ENCODE assay signal across 1 cellular context in the genomic region with DNA sequence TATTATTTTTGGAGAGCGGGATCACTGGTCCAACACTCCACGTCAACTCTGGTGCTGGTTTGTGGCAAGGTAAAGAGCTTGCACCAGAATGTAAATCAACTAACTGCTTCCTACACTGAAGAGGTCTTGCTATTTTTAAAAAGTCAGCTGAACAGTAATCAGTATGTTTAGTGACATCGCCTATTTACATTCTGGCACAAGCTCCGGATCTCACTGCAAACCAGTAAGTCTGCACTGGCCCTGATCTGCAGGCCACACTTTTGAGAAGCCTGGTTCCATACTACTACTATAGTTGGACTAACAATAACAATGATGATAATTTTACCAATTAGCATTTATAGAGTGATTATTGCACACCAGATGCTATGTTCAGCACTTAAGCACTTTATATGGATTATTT. TPM values are rescaled to one million over a fixed set of nuclear protein-coding genes. Genes with fewer than 3 reads are reported as not detected.
"Had no signal": no experiment of that assay in that cellular context is flagged by ENCODE, and none has a peak within 500 bp of the region (broad histone marks: within the 10 kb centered on the region; RNA-seq: fewer than 3 reads in every experiment).

No MANE protein-coding gene starts in this region.

RNA-seq across cellular contexts. Expression of gene FANK1, which starts 6.9 kb away (rescaled TPM):
- polyA plus RNA-seq: naive thymus-derived CD8-positive, alpha-beta T cell had no signal
